ENCODE assay signal across 1 cellular context in the genomic region with DNA sequence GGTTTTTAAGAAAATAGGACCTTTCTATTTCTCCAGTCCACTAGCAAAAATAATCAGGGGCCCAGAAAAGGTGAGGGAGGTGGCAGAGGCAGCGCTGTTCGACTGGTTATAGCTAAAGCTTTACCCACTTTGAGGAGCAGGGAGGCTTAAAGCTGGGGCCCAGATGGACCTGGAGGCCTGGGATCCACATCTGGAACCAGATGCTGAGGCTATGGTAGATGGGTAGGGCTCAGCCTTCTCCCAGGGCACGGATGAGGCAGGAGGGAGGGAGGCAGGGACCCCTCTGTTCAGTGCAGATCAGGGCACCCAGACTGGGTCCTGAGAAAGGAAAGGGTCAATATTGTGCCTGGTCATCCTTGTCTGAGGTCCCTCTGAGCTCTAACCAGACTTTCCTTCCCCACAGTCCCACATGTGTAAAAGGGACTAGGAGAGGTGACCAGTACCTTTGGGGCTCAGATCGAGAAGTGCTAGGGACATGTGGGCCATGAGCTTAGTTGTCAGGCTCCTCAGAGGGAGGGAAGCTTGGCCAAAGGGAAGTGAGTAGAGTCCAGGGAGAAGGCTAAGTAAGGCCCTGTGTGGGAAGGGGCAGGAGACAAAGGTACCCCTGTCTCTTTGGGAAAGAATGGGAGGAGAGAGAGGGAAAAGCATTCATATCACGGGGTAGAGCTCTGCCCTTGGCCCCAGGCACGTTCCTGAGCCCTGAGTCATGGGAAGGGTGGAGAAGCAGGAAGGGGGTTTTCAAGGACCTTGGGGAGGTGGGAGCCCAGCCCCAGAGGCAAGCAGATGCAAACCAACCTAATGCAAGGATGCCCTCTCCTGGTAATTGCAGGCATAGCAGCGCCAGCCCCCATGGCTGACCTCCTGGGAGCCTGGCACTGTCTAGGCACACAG.
TF ChIP-seq lines count a peak whose summit lies in the region.

No MANE protein-coding gene starts in this region.

TF ChIP-seq in HEK293, 187 proteins besides CTCF, POLR2A, EP300 and RAD21 (continued from another document and continues in another):
- TF ChIP-seq, protein P1, sequence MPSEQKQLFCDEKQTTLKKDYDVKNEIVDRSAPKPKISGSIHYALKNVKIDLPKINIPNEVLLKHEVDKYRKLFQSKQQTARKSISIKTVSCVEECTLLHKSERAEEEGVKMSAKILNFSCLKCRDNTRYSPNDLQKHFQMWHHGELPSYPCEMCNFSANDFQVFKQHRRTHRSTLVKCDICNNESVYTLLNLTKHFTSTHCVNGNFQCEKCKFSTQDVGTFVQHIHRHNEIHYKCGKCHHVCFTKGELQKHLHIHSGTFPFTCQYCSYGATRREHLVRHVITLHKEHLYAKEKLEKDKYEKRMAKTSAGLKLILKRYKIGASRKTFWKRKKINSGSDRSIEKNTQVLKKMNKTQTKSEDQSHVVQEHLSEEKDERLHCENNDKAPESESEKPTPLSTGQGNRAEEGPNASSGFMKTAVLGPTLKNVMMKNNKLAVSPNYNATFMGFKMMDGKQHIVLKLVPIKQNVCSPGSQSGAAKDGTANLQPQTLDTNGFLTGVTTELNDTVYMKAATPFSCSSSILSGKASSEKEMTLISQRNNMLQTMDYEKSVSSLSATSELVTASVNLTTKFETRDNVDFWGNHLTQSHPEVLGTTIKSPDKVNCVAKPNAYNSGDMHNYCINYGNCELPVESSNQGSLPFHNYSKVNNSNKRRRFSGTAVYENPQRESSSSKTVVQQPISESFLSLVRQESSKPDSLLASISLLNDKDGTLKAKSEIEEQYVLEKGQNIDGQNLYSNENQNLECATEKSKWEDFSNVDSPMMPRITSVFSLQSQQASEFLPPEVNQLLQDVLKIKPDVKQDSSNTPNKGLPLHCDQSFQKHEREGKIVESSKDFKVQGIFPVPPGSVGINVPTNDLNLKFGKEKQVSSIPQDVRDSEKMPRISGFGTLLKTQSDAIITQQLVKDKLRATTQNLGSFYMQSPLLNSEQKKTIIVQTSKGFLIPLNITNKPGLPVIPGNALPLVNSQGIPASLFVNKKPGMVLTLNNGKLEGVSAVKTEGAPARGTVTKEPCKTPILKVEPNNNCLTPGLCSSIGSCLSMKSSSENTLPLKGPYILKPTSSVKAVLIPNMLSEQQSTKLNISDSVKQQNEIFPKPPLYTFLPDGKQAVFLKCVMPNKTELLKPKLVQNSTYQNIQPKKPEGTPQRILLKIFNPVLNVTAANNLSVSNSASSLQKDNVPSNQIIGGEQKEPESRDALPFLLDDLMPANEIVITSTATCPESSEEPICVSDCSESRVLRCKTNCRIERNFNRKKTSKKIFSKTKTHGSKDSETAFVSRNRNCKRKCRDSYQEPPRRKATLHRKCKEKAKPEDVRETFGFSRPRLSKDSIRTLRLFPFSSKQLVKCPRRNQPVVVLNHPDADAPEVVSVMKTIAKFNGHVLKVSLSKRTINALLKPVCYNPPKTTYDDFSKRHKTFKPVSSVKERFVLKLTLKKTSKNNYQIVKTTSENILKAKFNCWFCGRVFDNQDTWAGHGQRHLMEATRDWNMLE (tag by site-specific recombination; conservative IDR thresholded peaks at IDR 0.05; ENCODE audit: low read depth) = peak; percentile 44; the same call in 1 of the 2 replicates
- TF ChIP-seq ZNF155 (tag by site-specific recombination; IDR thresholded peaks at IDR 0.05) (no peak), ZNF138 (tag by site-specific recombination; IDR thresholded peaks at IDR 0.05; ENCODE audit: borderline replicate concordance) (no peak), ZNF791 (tag by site-specific recombination; IDR thresholded peaks at IDR 0.05) (no peak), ZNF555 (tag by site-specific recombination; conservative IDR thresholded peaks at IDR 0.05) (no peak), ZNF2 (tag by site-specific recombination; IDR thresholded peaks at IDR 0.05) (peak; percentile 81), ZFP69B (tag by site-specific recombination; IDR thresholded peaks at IDR 0.05) (peak; percentile 67; the same call in 1 of the 2 replicates), ZNF341 (tag by site-specific recombination; IDR thresholded peaks at IDR 0.05; ENCODE audit: low read depth) (no peak), EGR2 (tag by site-specific recombination; IDR thresholded peaks at IDR 0.05; ENCODE audit: low read depth) (no peak), PRDM1 (tag by site-specific recombination; IDR thresholded peaks at IDR 0.05) (peak; percentile 81), ZNF433 (tag by site-specific recombination; IDR thresholded peaks at IDR 0.05; ENCODE audit: low read depth) (no peak), ZNF391 (tag by site-specific recombination; IDR thresholded peaks at IDR 0.05; ENCODE audit: borderline replicate concordance, low read depth) (peak; percentile 65; the same call in 1 of the 2 replicates), SCRT2 (tag by site-specific recombination; IDR thresholded peaks at IDR 0.05) (no peak), RBAK (tag by site-specific recombination; IDR thresholded peaks at IDR 0.05) (no peak), ZNF558 (tag by site-specific recombination; IDR thresholded peaks at IDR 0.05) (no peak), ZNF16 (tag by site-specific recombination; IDR thresholded peaks at IDR 0.05; ENCODE audit: low read depth) (no peak), KLF7 (tag by site-specific recombination; IDR thresholded peaks at IDR 0.05; ENCODE audit: borderline replicate concordance) (peak; percentile 42; the same call in 1 of the 2 replicates), KLF10 (tag by site-specific recombination; IDR thresholded peaks at IDR 0.05) (peak; percentile 55; the same call in 1 of the 2 replicates), ZNF707 (tag by site-specific recombination; IDR thresholded peaks at IDR 0.05) (no peak), ZNF48 (tag by site-specific recombination; IDR thresholded peaks at IDR 0.05) (no peak), OVOL3 (tag by site-specific recombination; IDR thresholded peaks at IDR 0.05) (no peak), ZNF140 (tag by site-specific recombination; IDR thresholded peaks at IDR 0.05) (no peak), ZNF549 (tag by site-specific recombination; IDR thresholded peaks at IDR 0.05) (no peak), ZNF544 (tag by site-specific recombination; IDR thresholded peaks at IDR 0.05) (no peak), ZNF37A (tag by site-specific recombination; IDR thresholded peaks at IDR 0.05) (no peak), GLIS2 (tag by site-specific recombination; IDR thresholded peaks at IDR 0.05) (peak; percentile 84), ZNF221 (tag by site-specific recombination; IDR thresholded peaks at IDR 0.05; ENCODE audit: borderline replicate concordance) (no peak), ZNF571 (tag by site-specific recombination; IDR thresholded peaks at IDR 0.05) (no peak), ZNF366 (tag by site-specific recombination; conservative IDR thresholded peaks at IDR 0.05) (peak; percentile 97), ZNF211 (tag by site-specific recombination; IDR thresholded peaks at IDR 0.05; ENCODE audit: low read depth) (no peak), ZNF311 (tag by site-specific recombination; IDR thresholded peaks at IDR 0.05; ENCODE audit: borderline replicate concordance) (no peak), ZNF701 (tag by site-specific recombination; IDR thresholded peaks at IDR 0.05) (no peak), ZNF501 (tag by site-specific recombination; IDR thresholded peaks at IDR 0.05) (peak; percentile 81; the same call in 1 of the 2 replicates), ZNF302 (tag by site-specific recombination; IDR thresholded peaks at IDR 0.05; ENCODE audit: low read depth) (no peak), ZBTB17 (tag by site-specific recombination; IDR thresholded peaks at IDR 0.05) (peak; percentile 84), ZNF112 (tag by site-specific recombination; IDR thresholded peaks at IDR 0.05) (no peak), ZNF621 (tag by site-specific recombination; IDR thresholded peaks at IDR 0.05) (no peak), ZNF837 (tag by site-specific recombination; IDR thresholded peaks at IDR 0.05) (no peak), ZNF416 (tag by site-specific recombination; IDR thresholded peaks at IDR 0.05) (peak; percentile 98), SP7 (tag by site-specific recombination; IDR thresholded peaks at IDR 0.05) (peak; percentile 91), TRIM28 (IDR thresholded peaks at IDR 0.05; ENCODE audit: borderline replicate concordance, low read length) (peak; percentile 81), ZNF514 (tag by site-specific recombination; IDR thresholded peaks at IDR 0.05) (no peak), ZNF561 (tag by site-specific recombination; IDR thresholded peaks at IDR 0.05; ENCODE audit: borderline replicate concordance) (no peak), SETDB1 (IDR thresholded peaks at IDR 0.05; ENCODE audit: insufficient read length, low read length) (no peak)
- TF ChIP-seq, protein P2, sequence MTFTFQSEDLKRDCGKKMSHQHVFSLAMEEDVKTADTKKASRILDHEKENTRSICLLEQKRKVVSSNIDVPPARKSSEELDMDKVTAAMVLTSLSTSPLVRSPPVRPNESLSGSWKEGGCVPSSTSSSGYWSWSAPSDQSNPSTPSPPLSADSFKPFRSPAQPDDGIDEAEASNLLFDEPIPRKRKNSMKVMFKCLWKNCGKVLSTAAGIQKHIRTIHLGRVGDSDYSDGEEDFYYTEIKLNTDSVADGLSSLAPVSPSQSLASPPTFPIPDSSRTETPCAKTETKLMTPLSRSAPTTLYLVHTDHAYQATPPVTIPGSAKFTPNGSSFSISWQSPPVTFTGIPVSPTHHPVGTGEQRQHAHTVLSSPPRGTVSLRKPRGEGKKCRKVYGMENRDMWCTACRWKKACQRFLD (tag by site-specific recombination; IDR thresholded peaks at IDR 0.05) = no peak
- TF ChIP-seq, protein P3, sequence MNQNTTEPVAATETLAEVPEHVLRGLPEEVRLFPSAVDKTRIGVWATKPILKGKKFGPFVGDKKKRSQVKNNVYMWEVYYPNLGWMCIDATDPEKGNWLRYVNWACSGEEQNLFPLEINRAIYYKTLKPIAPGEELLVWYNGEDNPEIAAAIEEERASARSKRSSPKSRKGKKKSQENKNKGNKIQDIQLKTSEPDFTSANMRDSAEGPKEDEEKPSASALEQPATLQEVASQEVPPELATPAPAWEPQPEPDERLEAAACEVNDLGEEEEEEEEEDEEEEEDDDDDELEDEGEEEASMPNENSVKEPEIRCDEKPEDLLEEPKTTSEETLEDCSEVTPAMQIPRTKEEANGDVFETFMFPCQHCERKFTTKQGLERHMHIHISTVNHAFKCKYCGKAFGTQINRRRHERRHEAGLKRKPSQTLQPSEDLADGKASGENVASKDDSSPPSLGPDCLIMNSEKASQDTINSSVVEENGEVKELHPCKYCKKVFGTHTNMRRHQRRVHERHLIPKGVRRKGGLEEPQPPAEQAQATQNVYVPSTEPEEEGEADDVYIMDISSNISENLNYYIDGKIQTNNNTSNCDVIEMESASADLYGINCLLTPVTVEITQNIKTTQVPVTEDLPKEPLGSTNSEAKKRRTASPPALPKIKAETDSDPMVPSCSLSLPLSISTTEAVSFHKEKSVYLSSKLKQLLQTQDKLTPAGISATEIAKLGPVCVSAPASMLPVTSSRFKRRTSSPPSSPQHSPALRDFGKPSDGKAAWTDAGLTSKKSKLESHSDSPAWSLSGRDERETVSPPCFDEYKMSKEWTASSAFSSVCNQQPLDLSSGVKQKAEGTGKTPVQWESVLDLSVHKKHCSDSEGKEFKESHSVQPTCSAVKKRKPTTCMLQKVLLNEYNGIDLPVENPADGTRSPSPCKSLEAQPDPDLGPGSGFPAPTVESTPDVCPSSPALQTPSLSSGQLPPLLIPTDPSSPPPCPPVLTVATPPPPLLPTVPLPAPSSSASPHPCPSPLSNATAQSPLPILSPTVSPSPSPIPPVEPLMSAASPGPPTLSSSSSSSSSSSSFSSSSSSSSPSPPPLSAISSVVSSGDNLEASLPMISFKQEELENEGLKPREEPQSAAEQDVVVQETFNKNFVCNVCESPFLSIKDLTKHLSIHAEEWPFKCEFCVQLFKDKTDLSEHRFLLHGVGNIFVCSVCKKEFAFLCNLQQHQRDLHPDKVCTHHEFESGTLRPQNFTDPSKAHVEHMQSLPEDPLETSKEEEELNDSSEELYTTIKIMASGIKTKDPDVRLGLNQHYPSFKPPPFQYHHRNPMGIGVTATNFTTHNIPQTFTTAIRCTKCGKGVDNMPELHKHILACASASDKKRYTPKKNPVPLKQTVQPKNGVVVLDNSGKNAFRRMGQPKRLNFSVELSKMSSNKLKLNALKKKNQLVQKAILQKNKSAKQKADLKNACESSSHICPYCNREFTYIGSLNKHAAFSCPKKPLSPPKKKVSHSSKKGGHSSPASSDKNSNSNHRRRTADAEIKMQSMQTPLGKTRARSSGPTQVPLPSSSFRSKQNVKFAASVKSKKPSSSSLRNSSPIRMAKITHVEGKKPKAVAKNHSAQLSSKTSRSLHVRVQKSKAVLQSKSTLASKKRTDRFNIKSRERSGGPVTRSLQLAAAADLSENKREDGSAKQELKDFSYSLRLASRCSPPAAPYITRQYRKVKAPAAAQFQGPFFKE (tag by site-specific recombination; IDR thresholded peaks at IDR 0.05; ENCODE audit: borderline replicate concordance) = no peak
- TF ChIP-seq, protein P4, sequence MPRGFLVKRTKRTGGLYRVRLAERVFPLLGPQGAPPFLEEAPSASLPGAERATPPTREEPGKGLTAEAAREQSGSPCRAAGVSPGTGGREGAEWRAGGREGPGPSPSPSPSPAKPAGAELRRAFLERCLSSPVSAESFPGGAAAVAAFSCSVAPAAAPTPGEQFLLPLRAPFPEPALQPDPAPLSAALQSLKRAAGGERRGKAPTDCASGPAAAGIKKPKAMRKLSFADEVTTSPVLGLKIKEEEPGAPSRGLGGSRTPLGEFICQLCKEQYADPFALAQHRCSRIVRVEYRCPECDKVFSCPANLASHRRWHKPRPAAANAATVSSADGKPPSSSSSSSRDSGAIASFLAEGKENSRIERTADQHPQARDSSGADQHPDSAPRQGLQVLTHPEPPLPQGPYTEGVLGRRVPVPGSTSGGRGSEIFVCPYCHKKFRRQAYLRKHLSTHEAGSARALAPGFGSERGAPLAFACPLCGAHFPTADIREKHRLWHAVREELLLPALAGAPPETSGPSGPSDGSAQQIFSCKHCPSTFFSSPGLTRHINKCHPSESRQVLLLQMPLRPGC (tag by site-specific recombination; IDR thresholded peaks at IDR 0.05) = peak; percentile 17; the same call in 1 of the 2 replicates
- TF ChIP-seq, protein P5, sequence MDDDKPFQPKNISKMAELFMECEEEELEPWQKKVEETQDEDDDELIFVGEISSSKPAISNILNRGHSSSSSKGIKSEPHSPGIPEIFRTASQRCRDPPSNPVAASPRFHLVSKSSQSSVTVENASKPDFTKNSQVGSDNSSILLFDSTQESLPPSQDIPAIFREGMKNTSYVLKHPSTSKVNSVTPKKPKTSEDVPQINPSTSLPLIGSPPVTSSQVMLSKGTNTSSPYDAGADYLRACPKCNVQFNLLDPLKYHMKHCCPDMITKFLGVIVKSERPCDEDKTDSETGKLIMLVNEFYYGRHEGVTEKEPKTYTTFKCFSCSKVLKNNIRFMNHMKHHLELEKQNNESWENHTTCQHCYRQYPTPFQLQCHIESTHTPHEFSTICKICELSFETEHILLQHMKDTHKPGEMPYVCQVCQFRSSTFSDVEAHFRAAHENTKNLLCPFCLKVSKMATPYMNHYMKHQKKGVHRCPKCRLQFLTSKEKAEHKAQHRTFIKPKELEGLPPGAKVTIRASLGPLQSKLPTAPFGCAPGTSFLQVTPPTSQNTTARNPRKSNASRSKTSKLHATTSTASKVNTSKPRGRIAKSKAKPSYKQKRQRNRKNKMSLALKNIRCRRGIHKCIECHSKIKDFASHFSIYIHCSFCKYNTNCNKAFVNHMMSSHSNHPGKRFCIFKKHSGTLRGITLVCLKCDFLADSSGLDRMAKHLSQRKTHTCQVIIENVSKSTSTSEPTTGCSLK (tag by site-specific recombination; IDR thresholded peaks at IDR 0.05) = no peak
- TF ChIP-seq, protein P6, sequence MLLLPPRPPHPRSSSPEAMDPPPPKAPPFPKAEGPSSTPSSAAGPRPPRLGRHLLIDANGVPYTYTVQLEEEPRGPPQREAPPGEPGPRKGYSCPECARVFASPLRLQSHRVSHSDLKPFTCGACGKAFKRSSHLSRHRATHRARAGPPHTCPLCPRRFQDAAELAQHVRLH (tag by site-specific recombination; IDR thresholded peaks at IDR 0.05) = 0 out of 2 replicates have a peak, but pooled peaks have one; percentile 55
